Comparison of ENCODE assay signal across 8 cellular contexts in the genomic region with DNA sequence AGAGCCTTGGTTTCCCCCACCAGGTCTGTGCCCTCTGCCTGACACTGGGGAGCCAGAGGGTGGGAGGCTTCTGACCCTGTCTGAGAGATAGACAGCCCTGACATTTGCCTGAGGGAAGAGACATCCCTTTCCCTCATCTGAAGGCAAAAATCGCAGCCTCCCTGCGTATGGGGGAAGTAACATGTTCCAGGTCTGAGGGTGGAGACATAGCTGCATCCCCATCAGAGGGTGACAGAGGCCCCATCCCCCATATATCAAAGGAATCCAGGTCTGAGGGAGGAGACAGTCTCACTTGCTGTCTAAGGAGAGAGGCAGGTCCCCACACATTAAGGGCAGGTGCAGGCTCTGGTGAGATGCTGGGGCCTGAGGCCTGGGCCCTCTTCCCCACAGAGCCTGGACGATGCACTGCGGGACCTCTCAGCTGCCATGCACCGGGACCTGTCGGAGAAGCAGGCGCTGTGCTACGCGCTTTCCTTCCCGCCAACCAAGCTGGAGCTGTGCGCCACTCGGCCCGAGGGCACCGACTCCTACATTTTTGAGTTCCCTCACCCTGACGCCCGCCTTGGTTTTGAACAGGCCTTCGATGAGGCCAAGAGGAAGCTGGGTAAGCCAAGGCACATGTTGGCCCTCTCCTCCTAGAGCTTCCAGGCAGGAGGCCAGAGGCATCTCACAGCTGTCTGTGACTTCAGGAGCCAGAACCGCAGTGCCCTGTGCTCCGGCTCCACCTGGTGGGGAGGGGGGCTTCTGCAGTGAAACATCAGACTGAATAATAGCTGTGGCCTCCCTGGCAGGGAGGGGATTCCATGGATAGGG. TPM values are rescaled to one million over a fixed set of nuclear protein-coding genes. Genes with fewer than 3 reads are reported as not detected.
DNase-seq lines count a peak whose midpoint lies in the region; FAIRE-seq and TF ChIP-seq lines count a peak whose summit lies in the region.

No MANE protein-coding gene starts in this region.

- H3K9me2 ChIP-seq in SK-N-SH = no peaks in the 10 kb centered on the region

- TF ChIP-seq CTCF in GM20000 (IDR thresholded peaks at IDR 0.05; ENCODE audit: extremely low read depth, missing control alignments) (peak; percentile 30), SK-N-SH (IDR thresholded peaks at IDR 0.05) (peak; percentile 54), retinal pigment epithelial cell (conservative IDR thresholded peaks at IDR 0.05; ENCODE audit: low read depth, low read length) (peak; percentile 65)

- no peak overlapping the region; a peak in 1 of 4 replicates for H3K27ac ChIP-seq in SK-N-SH (ENCODE audit: low read depth in 2 of 2, low read length in 1 of 2)

- no peak overlapping the region for H3K4me2 ChIP-seq in SK-N-SH

- no peaks in the 10 kb centered on the region for H3K9me3 ChIP-seq in SK-N-SH

- H3F3A ChIP-seq in SK-N-SH (replicated peaks; ENCODE audit: insufficient read depth) = no peaks in the 10 kb centered on the region

- no peaks in the 10 kb centered on the region for H3K79me2 ChIP-seq in SK-N-SH (ENCODE audit: insufficient read depth)

- POLR2A ChIA-PET in SK-N-SH (lab: Yijun Ruan, JAX) = no interaction called here

- CTCF ChIA-PET in SK-N-SH (lab: Yijun Ruan, JAX) = interaction anchor here (0.5 to 22.4 kb wide), 15 partner anchors 5 to 301 kb away, joined by 3 to 313 read pairs (median 6); a partner anchor contains a TSS

- no peaks in the 10 kb centered on the region for H3K27me3 ChIP-seq in SK-N-SH (ENCODE audit: insufficient read depth)

- peaks cover 0 to 4% of the 10 kb centered on the region in 2 experiments; a peak in 1 of 4 replicates for H3K4me1 ChIP-seq in SK-N-SH (ENCODE audit: control insufficient read depth in 1 of 2, insufficient read depth in 2 of 2, low read depth in 1 of 2, low read length in 1 of 2)

- peaks cover 34 to 84% of the 10 kb centered on the region in 2 experiments for H3K36me3 ChIP-seq in SK-N-SH (replicated peaks in 1 of 2; ENCODE audit: control insufficient read depth in 1 of 2, insufficient read depth in 2 of 2, low read length in 1 of 2)

- FAIRE-seq in GM12892 (lab: Jason Lieb, UNC) = no peak

- no peak overlapping the region for H2AFZ ChIP-seq in SK-N-SH (ENCODE audit: low read depth)

- H4K20me1 ChIP-seq in SK-N-SH (ENCODE audit: insufficient read depth) = peaks cover 1% of the 10 kb centered on the region; the same call in 1 of the 2 replicates

- no peak for TF ChIP-seq POLR2A in GM12892 (IDR thresholded peaks at IDR 0.05; ENCODE audit: low read depth, low read length)

- peak; percentile 57 for TF ChIP-seq RAD21 in SK-N-SH (IDR thresholded peaks at IDR 0.05; ENCODE audit: low read length)

- no peak overlapping the region; a peak in 1 of 4 replicates for H3K4me3 ChIP-seq in SK-N-SH (ENCODE audit: low read depth in 2 of 2, low read length in 1 of 2)
- H3K4me3 ChIP-seq in retinal pigment epithelial cell (ENCODE audit: low read length) = no peak overlapping the region

- no peak for TF ChIP-seq EP300 in SK-N-SH (IDR thresholded peaks at IDR 0.05; ENCODE audit: borderline replicate concordance in 1 of 2, low read depth in 1 of 2, low read length in 1 of 2)

- WGBS in SK-N-SH (ENCODE audit: low lambda C conversion rate) = 92% methylated on average over 18 of the region's 19 CpGs

- no peak overlapping the region for H3K9ac ChIP-seq in SK-N-SH

- DNase-seq in AML-193 (lab: John Stamatoyannopoulos, UW) = peak; percentile 9 to 10
- DNase-seq in GM20000 (ENCODE audit: low spot score) = no peak
- DNase-seq in SK-N-SH = peak; percentile 78
- DNase-seq in ecto neural progenitor cell (ENCODE audit: low spot score) = peak; percentile 65
- no peak for DNase-seq in retinal pigment epithelial cell (ENCODE audit: low read depth)
- no peak for DNase-seq in GOT3 (lab: John Stamatoyannopoulos, UW)
- no peak for DNase-seq in T1000 (lab: John Stamatoyannopoulos, UW)
- DNase-seq in GM12892 (ENCODE audit: insufficient read length) = no peak

TF ChIP-seq in SK-N-SH, 30 proteins besides CTCF, POLR2A, EP300 and RAD21:
- 0 out of 2 replicates have a peak, but pooled peaks have one; percentile 10 for TF ChIP-seq SMC3 (IDR thresholded peaks at IDR 0.05; ENCODE audit: low read depth, low read length)
- TF ChIP-seq POLR2AphosphoS5 (IDR thresholded peaks at IDR 0.05; ENCODE audit: low read depth, low read length) = no peak

RNA-seq across cellular contexts. Expression of a gene that starts 16.1 kb away (rescaled TPM):
- polyA plus RNA-seq in SK-N-SH (2012; rRNA removed) = 4.3 and 5.5 TPM in 2 replicates
- 1.9 and 2.5 TPM in 2 replicates for polyA plus RNA-seq in SK-N-SH (2012; cell fraction: cytosol; rRNA removed)
- 12.2 and 12.5 TPM in 2 replicates for polyA plus RNA-seq in SK-N-SH (2012; cell fraction: nucleus; rRNA removed)
- 12.6 TPM for polyA plus RNA-seq in GM12892 (2012; ENCODE audit: missing spikeins)

RNA-seq across cellular contexts. Expression of a gene that starts 52.1 kb away (rescaled TPM):
- 45.9 and 48.4 TPM in 2 replicates for polyA plus RNA-seq in SK-N-SH (2012; rRNA removed)
- 8.0 and 13.3 TPM in 2 replicates for polyA plus RNA-seq in SK-N-SH (2012; cell fraction: cytosol; rRNA removed)
- 273 and 324 TPM in 2 replicates for polyA plus RNA-seq in SK-N-SH (2012; cell fraction: nucleus; rRNA removed)
- 8.9 TPM for polyA plus RNA-seq in GM12892 (2012; ENCODE audit: missing spikeins)

Comparison
In these comparisons a context has a peak if more than half of its experiments do, and no peak if none do; other contexts are left out.
1. DNase-seq: peak in AML-193 (2 of 2), SK-N-SH (single experiment) and ecto neural progenitor cell (single experiment); none in GM20000 (single experiment), retinal pigment epithelial cell (single experiment), GOT3 (single experiment), T1000 (single experiment) and GM12892 (single experiment).
2. Peak in every context shown above with its lines, with median percentiles within 50 percentile points of each other: CTCF ChIP-seq.